Comparison of ENCODE assay signal across 8 cellular contexts in the genomic region with DNA sequence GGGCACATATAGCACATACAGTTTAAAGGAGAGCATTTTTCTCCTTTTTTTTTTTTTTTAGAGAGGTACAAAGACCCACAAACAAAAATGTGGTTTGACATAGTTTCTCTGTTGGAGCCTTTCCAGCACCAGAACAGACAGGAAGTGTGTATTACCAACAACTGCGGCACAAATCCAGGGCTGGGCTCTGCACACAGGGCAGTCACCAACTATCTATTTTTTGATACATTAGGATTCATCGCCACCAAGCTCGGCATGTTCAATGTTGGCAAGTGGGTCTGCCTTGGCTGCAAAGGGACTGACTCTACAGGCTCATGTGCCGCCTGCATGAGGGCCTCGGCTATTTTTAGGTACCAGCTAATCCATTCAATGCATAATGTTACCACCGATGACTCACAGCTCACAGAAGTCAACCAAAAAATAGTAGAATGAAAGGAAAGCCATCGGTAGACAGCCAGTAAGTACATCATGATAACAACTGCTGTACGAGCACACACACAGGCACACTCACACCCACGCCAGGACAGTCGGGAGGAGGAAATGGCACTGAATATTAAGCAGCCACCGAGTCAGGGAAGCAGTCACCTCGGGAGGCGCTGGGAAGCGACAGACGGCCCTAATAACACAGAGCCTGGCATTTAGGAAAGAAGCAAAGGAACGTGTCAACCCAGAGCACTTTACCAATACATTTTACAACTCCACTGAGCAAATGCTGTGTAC.
DNase-seq lines count a peak whose midpoint lies in the region; ATAC-seq, FAIRE-seq and TF ChIP-seq lines count a peak whose summit lies in the region.

No MANE protein-coding gene starts in this region.

- TF ChIP-seq POLR2A in gastroesophageal sphincter (IDR thresholded peaks at IDR 0.05), result no peak

- no peaks in the 10 kb centered on the region for H3K9me3 ChIP-seq in gastroesophageal sphincter
- H3K9me3 ChIP-seq in pancreas, result no peaks in the 10 kb centered on the region
- no peaks in the 10 kb centered on the region for H3K9me3 ChIP-seq in tibial artery

- DNase-seq in AML-193 (lab: John Stamatoyannopoulos, UW), result peak; percentile 74 to 85
- peak; percentile 59 for DNase-seq in SIG-M5 (lab: John Stamatoyannopoulos, UW)
- peak; percentile 72 for DNase-seq in activated naive CD4-positive, alpha-beta T cell treated with Interleukin-2 at 50 U/mL for 16 hours
- peak in 3 of 6 donors; percentile 25 to 42 (median 37) for DNase-seq in pancreas
- DNase-seq in tibial artery, result peak; percentile 87 to 90

- 9 to 18% methylated on average over 8 to 13 of the region's 16 CpGs for WGBS in gastroesophageal sphincter (ENCODE audit: low coverage in 1 of 2), 2 donors
- 51 to 52% methylated on average over 16 of the region's 16 CpGs for WGBS in pancreas, 2 donors

- H3K27ac ChIP-seq in gastroesophageal sphincter (peak overlapping the region; percentile 48 to 87 (median 80)), pancreas (peak overlapping the region in 3 of 4 donors; percentile 58 to 86 (median 70)), tibial artery (peak overlapping the region; percentile 92 to 96)

- no peaks in the 10 kb centered on the region for H3K36me3 ChIP-seq in gastroesophageal sphincter
- no peaks in the 10 kb centered on the region for H3K36me3 ChIP-seq in pancreas
- H3K36me3 ChIP-seq in tibial artery, result peaks cover 0 to 1% (median 0%) of the 10 kb centered on the region in 3 donors

- H3K27me3 ChIP-seq in gastroesophageal sphincter, result no peaks in the 10 kb centered on the region
- no peaks in the 10 kb centered on the region for H3K27me3 ChIP-seq in pancreas
- no peaks in the 10 kb centered on the region for H3K27me3 ChIP-seq in tibial artery

- no peak for FAIRE-seq in pancreas (lab: Jason Lieb, UNC)

- ATAC-seq in GM19324 (IDR thresholded peaks at IDR 0.05; ENCODE audit: low FRiP score, unreplicated experiment) (peak; percentile 51), HG03442 (IDR thresholded peaks at IDR 0.05; ENCODE audit: unreplicated experiment) (peak; percentile 72), gastroesophageal sphincter (peak; percentile 76), pancreas (peak; percentile 53 to 76 (median 70))

- TF ChIP-seq EP300 in gastroesophageal sphincter (IDR thresholded peaks at IDR 0.05), result no peak

- intact Hi-C loops in pancreas (cut with DNase I) (loop anchor here in 1 of 3 donors (10.0 kb wide), 1 partner anchor 765 kb away; no protein-coding TSS in a partner anchor), tibial artery (cut with DNase I; ENCODE audit: low total_unique reads) (loop anchor here (5.0 to 10.0 kb wide), 2 partner anchors 83 to 775 kb away; partner anchors contain the start of gene GMPR)

- H3K4me1 ChIP-seq in gastroesophageal sphincter (peaks cover 3 to 84% (median 38%) of the 10 kb centered on the region in 3 donors), pancreas (peaks cover 0 to 14% (median 4%) of the 10 kb centered on the region in 3 donors), tibial artery (peaks cover 0 to 79% (median 48%) of the 10 kb centered on the region in 4 donors)

- TF ChIP-seq CTCF in gastroesophageal sphincter (IDR thresholded peaks at IDR 0.05) (no peak), pancreas (IDR thresholded peaks at IDR 0.05) (no peak), tibial artery (IDR thresholded peaks at IDR 0.05) (no peak)

- H3K4me3 ChIP-seq in gastroesophageal sphincter (peak overlapping the region in 1 of 2 donors; percentile 29), pancreas (no peak overlapping the region), tibial artery (peak overlapping the region; percentile 32 to 39)

Comparison
In these comparisons a context has a peak if more than half of its experiments do, and no peak if none do; other contexts are left out.
1. H3K4me3 ChIP-seq: peak in tibial artery (2 of 2); none in pancreas (0 of 4).
2. Peak in every context shown above with its lines, with median percentiles within 50 percentile points of each other: ATAC-seq and H3K27ac ChIP-seq.